In genomic region chr5:96381526-96381925, GRCh38 we compare ENCODE assay signal across 10 cellular contexts.
DNase-seq lines count a peak whose midpoint lies in the region; TF ChIP-seq lines count a peak whose summit lies in the region.
"Had no signal": no experiment of that assay in that cellular context is flagged by ENCODE, and none has a peak within 500 bp of the region (broad histone marks: within the 10 kb centered on the region; RNA-seq: fewer than 3 reads in every experiment).

No MANE protein-coding gene starts in this region.

- H3K9me3 Mint-ChIP-seq in T-helper 2 cell treated with Interferon-gamma antibody and Interleukin-4, amounts not matched to agents 5 μg/mL and 100 μg/mL, for 36 hours, result no peaks in the 10 kb centered on the region

- POLR2A ChIA-PET in GM10248 (lab: Yijun Ruan, JAX), result no interaction called here

- DNase-seq in GM10248 (ENCODE audit: extremely low spot score) (no peak), NCI-H1092 treated with DMSO at 0.1 percent for 48 hours (lab: John Stamatoyannopoulos, UW) (peak; percentile 71), SHP77 (lab: John Stamatoyannopoulos, UW) (peak; percentile 71 to 78), left kidney (ENCODE audit: low read depth, low spot score) (peak; percentile 28)
- no peak for DNase-seq in activated CD4-positive, CD25-positive, alpha-beta regulatory T cell (lab: John Stamatoyannopoulos, UW)
- DNase-seq in stimulated activated CD4-positive, alpha-beta T cell treated with anti-CD3 and anti-CD28 coated beads, Interleukin-4, amount 100 ng/mL, for 4 hours, result no peak
- no peak for DNase-seq in T-helper 2 cell treated with Interferon-gamma antibody and Interleukin-4, amounts not matched to agents 5 μg/mL and 100 μg/mL, for 36 hours (ENCODE audit: low spot score)
- DNase-seq: activated CD8-positive, alpha-beta memory T cell treated with anti-CD3 and anti-CD28 coated beads, Interleukin-2, amount 50 U/mL, for 4 hours; Karpas-422; SW 1271 had no signal

- H3K36me3 Mint-ChIP-seq in T-helper 2 cell treated with Interferon-gamma antibody and Interleukin-4, amounts not matched to agents 5 μg/mL and 100 μg/mL, for 36 hours (ENCODE audit: low read depth), result no peaks in the 10 kb centered on the region

- H3K4me3 Mint-ChIP-seq in T-helper 2 cell treated with Interferon-gamma antibody and Interleukin-4, amounts not matched to agents 5 μg/mL and 100 μg/mL, for 36 hours, result no peak overlapping the region

- no peak overlapping the region for H3K27ac Mint-ChIP-seq in T-helper 2 cell treated with Interferon-gamma antibody and Interleukin-4, amounts not matched to agents 5 μg/mL and 100 μg/mL, for 36 hours

- H3K4me1 Mint-ChIP-seq in T-helper 2 cell treated with Interferon-gamma antibody and Interleukin-4, amounts not matched to agents 5 μg/mL and 100 μg/mL, for 36 hours (ENCODE audit: low read depth), result peaks cover 2% of the 10 kb centered on the region

- H3K27me3 Mint-ChIP-seq in T-helper 2 cell treated with Interferon-gamma antibody and Interleukin-4, amounts not matched to agents 5 μg/mL and 100 μg/mL, for 36 hours (ENCODE audit: low read depth), result peaks cover 26% of the 10 kb centered on the region

- CTCF ChIA-PET in GM10248 (lab: Yijun Ruan, JAX), result interaction anchor here (1.4 to 4.0 kb wide), 3 partner anchors 12 to 16 kb away, joined by 3 to 18 read pairs (median 14); no protein-coding TSS in a partner anchor

- TF ChIP-seq CTCF in GM10248 (IDR thresholded peaks at IDR 0.05; ENCODE audit: control extremely low read depth, extremely low read depth, low read depth, missing control alignments), result peak; percentile 2

Comparison
In these comparisons a context has a peak if more than half of its experiments do, and no peak if none do; other contexts are left out.
1. DNase-seq: peak in NCI-H1092 treated with DMSO at 0.1 percent for 48 hours (single experiment), SHP77 (2 of 2) and left kidney (single experiment); none in GM10248 (single experiment), activated CD4-positive, CD25-positive, alpha-beta regulatory T cell (0 of 4), stimulated activated CD4-positive, alpha-beta T cell treated with anti-CD3 and anti-CD28 coated beads, Interleukin-4, amount 100 ng/mL, for 4 hours (0 of 2) and T-helper 2 cell treated with Interferon-gamma antibody and Interleukin-4, amounts not matched to agents 5 μg/mL and 100 μg/mL, for 36 hours (single experiment).